In the genomic region with DNA sequence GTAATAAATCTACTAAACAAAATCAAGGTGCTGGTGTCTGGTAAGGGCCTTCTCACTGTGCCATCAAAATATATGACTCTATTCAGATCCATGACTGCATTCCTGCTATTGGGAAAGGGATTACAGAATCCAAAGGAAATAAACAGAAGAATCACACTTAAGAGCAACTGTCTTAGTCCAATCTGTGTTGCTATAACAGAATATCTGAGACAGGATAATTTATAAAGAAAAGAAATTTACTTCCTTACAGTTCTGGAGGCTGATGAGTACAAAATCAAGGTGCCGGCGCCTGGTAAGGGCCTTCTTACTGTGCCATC, we compare ENCODE assay signal across 1 cellular context.
TF ChIP-seq lines count a peak whose summit lies in the region.

No MANE protein-coding gene starts in this region.

TF ChIP-seq in IMR-90, 13 proteins besides CTCF, POLR2A, EP300 and RAD21 (continued from another document):
- TF ChIP-seq CHD1 (IDR thresholded peaks at IDR 0.05; ENCODE audit: low read depth, low read length), result no peak
- no peak for TF ChIP-seq RCOR1 (IDR thresholded peaks at IDR 0.05; ENCODE audit: insufficient replicate concordance, low read length)
- TF ChIP-seq MAZ (IDR thresholded peaks at IDR 0.05; ENCODE audit: borderline replicate concordance, low read depth, low read length), result no peak
- no peak for TF ChIP-seq RFX5 (IDR thresholded peaks at IDR 0.05; ENCODE audit: low read depth, low read length)
- no peak for TF ChIP-seq SMC3 (IDR thresholded peaks at IDR 0.05; ENCODE audit: low read depth, low read length)
- no peak for TF ChIP-seq MAFK (IDR thresholded peaks at IDR 0.05; ENCODE audit: low read depth, low read length)
- TF ChIP-seq CEBPB (IDR thresholded peaks at IDR 0.05; ENCODE audit: low read depth, low read length), result no peak
- no peak for TF ChIP-seq BHLHE40 (IDR thresholded peaks at IDR 0.05; ENCODE audit: low read depth, low read length)
